In the genomic region with DNA sequence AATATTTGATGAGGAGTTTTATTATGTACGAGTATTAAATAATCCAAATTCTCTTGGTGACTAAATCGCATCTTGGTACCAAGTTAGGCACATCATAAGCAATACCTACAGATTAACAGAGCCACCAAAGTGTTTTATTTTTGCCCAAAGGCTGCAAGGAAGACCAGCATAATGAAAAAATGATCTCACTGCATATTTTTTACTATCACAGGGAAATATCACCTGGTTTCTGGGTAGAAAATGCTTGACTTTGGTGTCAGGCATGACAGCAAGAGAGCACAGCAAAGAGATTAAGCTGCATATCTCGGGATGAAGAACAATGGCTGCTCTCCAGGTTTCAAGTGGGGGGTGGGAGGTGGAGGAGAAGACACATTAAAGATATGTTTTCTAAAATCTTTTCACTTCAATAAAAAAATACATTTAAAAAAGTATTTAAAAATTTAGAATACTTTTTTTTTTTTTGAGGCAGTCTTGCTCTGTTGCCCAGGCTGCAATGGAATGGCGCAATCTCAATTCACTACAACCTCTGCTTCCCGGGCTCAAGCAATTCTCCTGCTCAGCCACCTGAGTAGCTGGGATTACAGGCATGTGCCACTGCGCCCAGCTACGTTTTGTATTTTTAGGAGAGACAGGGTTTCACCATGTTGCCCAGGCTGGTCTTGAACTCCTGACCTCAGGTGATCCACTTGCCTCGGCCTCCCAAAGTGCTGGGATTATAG, we compare ENCODE assay signal across 18 cellular contexts.
DNase-seq lines count a peak whose midpoint lies in the region; ATAC-seq lines count a peak whose summit lies in the region.
"Had no signal": no experiment of that assay in that cellular context is flagged by ENCODE, and none has a peak within 500 bp of the region (broad histone marks: within the 10 kb centered on the region; RNA-seq: fewer than 3 reads in every experiment).

No MANE protein-coding gene starts in this region.

- no peak for ATAC-seq in HG03469 (IDR thresholded peaks at IDR 0.05; ENCODE audit: unreplicated experiment)
- ATAC-seq in HG03432 (IDR thresholded peaks at IDR 0.05; ENCODE audit: unreplicated experiment): no peak
- ATAC-seq: HCT116 had no signal

- peaks cover 27% of the 10 kb centered on the region for H3K4me1 ChIP-seq in HUES48 (ENCODE audit: control insufficient read depth, insufficient read depth, low read length)
- peaks cover 42% of the 10 kb centered on the region for H3K4me1 ChIP-seq in iPS-20b (ENCODE audit: insufficient read depth, low read length)

- H3K27ac ChIP-seq in HUES48 (ENCODE audit: low read depth, low read length) (peak overlapping the region; percentile 73), iPS-20b (ENCODE audit: low read length) (no peak overlapping the region), temporal lobe (ENCODE audit: low read depth, low read length) (peak overlapping the region; percentile 56)

- no peaks in the 10 kb centered on the region for H3K9me3 ChIP-seq in HUES48 (ENCODE audit: control insufficient read depth, insufficient read depth, low read length)
- H3K9me3 ChIP-seq in iPS-20b (ENCODE audit: insufficient read depth, low read depth, low read length): no peaks in the 10 kb centered on the region

- H3K27me3 ChIP-seq in HUES48 (ENCODE audit: control insufficient read depth, insufficient read depth, low read length) (no peaks in the 10 kb centered on the region), iPS-20b (ENCODE audit: insufficient read depth, low read length) (no peaks in the 10 kb centered on the region)

- H3K9ac ChIP-seq in HUES48 (ENCODE audit: low read depth, low read length) (no peak overlapping the region), iPS-20b (ENCODE audit: low read depth, low read length) (peak overlapping the region; percentile 4; the same call in 1 of the 2 replicates)

- DNase-seq in amniotic epithelial cell (ENCODE audit: low read depth): peak; percentile 20
- DNase-seq in NCI-H2171 (lab: John Stamatoyannopoulos, UW): no peak
- DNase-seq: ACHN; C1 segment of cervical spinal cord; CD8-positive, alpha-beta memory T cell; DMS79 treated with DMSO at 0.1 percent for 48 hours; NCI-H1092; NCI-H146; NCI-H2029 treated with DMSO at 0.1 percent for 48 hours; NCI-H748 treated with DMSO at 0.1 percent for 48 hours; Right ventricle myocardium superior; SW 1271 had no signal

- H3K4me3 ChIP-seq in HUES48 (ENCODE audit: low read depth, low read length): 0 out of 2 replicates have a peak overlapping the region, but pooled peaks have one; percentile 5
- H3K4me3 ChIP-seq in iPS-20b (ENCODE audit: low read length): peak overlapping the region; percentile 12; the same call in 1 of the 2 replicates

- no peaks in the 10 kb centered on the region for H3K36me3 ChIP-seq in HUES48 (ENCODE audit: control insufficient read depth, insufficient read depth, low read length)
- H3K36me3 ChIP-seq in iPS-20b (ENCODE audit: insufficient read depth, low read depth, low read length): no peaks in the 10 kb centered on the region
